Comparison of ENCODE assay signal across 17 cellular contexts in genomic region chr9:135878528-135879236, GRCh38.
"Had no signal": no experiment of that assay in that cellular context is flagged by ENCODE, and none has a peak within 500 bp of the region (broad histone marks: within the 10 kb centered on the region; RNA-seq: fewer than 3 reads in every experiment).

No MANE protein-coding gene starts in this region.

- H3K36me3 ChIP-seq: neural progenitor cell, pancreas had no signal

- H3K4me2 ChIP-seq: neural progenitor cell had no signal

- FAIRE-seq: pancreas had no signal

- H3K4me3 Mint-ChIP-seq: activated CD8-positive, alpha-beta memory T cell treated with anti-CD3 and anti-CD28 coated beads, Interleukin-2, amount 10 ng/mL, durations not matched to agents 7 days and 5 days; neural progenitor cell; stimulated activated effector memory CD8-positive, alpha-beta T cell treated with anti-CD3 and anti-CD28 coated beads, Interleukin-12 subunit alpha, Interleukin-12 subunit beta, amount 100 ng/mL, for 72 hours had no signal

- H3K4me1 ChIP-seq: body of pancreas, neural progenitor cell, pancreas had no signal

- H3K27ac Mint-ChIP-seq: activated CD8-positive, alpha-beta memory T cell treated with anti-CD3 and anti-CD28 coated beads, Interleukin-2, amount 10 ng/mL, durations not matched to agents 7 days and 5 days; neural progenitor cell; stimulated activated effector memory CD8-positive, alpha-beta T cell treated with anti-CD3 and anti-CD28 coated beads, Interleukin-12 subunit alpha, Interleukin-12 subunit beta, amount 100 ng/mL, for 72 hours had no signal

- DNase-seq: activated CD4-positive, alpha-beta T cell treated with anti-CD3 and anti-CD28 coated beads, Interleukin-2, amount 50 U/mL, for 48 hours; activated CD4-positive, CD25-positive, alpha-beta regulatory T cell treated with anti-CD3 and anti-CD28 coated beads, Interleukin-2, amount 50 U/mL, for 72 hours; activated CD8-positive, alpha-beta memory T cell treated with anti-CD3 and anti-CD28 coated beads, Interleukin-2, amount 10 ng/mL, durations not matched to agents 7 days and 5 days; activated effector memory CD4-positive, alpha-beta T cell treated with anti-CD3 and anti-CD28 coated beads, Interleukin-2, amount 50 U/mL, for 16 hours; activated T-cell treated with anti-CD3 and anti-CD28 coated beads, Interleukin-2, amount 50 U/mL, for 1 hour; body of pancreas; erythroblast; hypothalamus; kidney glomerular epithelial cell; pancreas; sigmoid colon; stimulated activated CD4-positive, alpha-beta T cell treated with anti-CD3 and anti-CD28 coated beads, Interleukin-12 subunit alpha, Interleukin-12 subunit beta, amount 100 ng/mL, for 4 hours; stimulated activated CD4-positive, alpha-beta T cell treated with anti-CD3 and anti-CD28 coated beads, Interleukin-2, amount 100 ng/mL, for 24 hours; T-helper 9 cell had no signal

- H3K27me3 Mint-ChIP-seq: activated CD8-positive, alpha-beta memory T cell treated with anti-CD3 and anti-CD28 coated beads, Interleukin-2, amount 10 ng/mL, durations not matched to agents 7 days and 5 days had no signal

- H2AFZ ChIP-seq: neural progenitor cell had no signal

- H3K4me3 ChIP-seq: body of pancreas, neural progenitor cell, pancreas, sigmoid colon had no signal

- H3K9me3 Mint-ChIP-seq: activated naive CD4-positive, alpha-beta T cell treated with anti-CD3 and anti-CD28 coated beads, Interleukin-2, amount 50 U/mL, for 72 hours; neural progenitor cell; stimulated activated effector memory CD8-positive, alpha-beta T cell treated with anti-CD3 and anti-CD28 coated beads, Interleukin-12 subunit alpha, Interleukin-12 subunit beta, amount 100 ng/mL, for 72 hours had no signal

- H3K27me3 ChIP-seq: body of pancreas, neural progenitor cell, pancreas, sigmoid colon had no signal

- H3K9me3 ChIP-seq: body of pancreas, pancreas, sigmoid colon had no signal

- ATAC-seq: activated CD8-positive, alpha-beta memory T cell treated with anti-CD3 and anti-CD28 coated beads, Interleukin-2, amount 10 ng/mL, durations not matched to agents 7 days and 5 days; activated naive CD4-positive, alpha-beta T cell treated with anti-CD3 and anti-CD28 coated beads, Interleukin-2, amount 50 U/mL, for 72 hours; body of pancreas; pancreas; stimulated activated effector memory CD8-positive, alpha-beta T cell treated with anti-CD3 and anti-CD28 coated beads, Interleukin-12 subunit alpha, Interleukin-12 subunit beta, amount 100 ng/mL, for 72 hours had no signal

- H3K9ac ChIP-seq: neural progenitor cell had no signal

- H3K27ac ChIP-seq: body of pancreas, neural progenitor cell, pancreas, sigmoid colon had no signal
